ENCODE assay signal across 8 cellular contexts in the genomic region with DNA sequence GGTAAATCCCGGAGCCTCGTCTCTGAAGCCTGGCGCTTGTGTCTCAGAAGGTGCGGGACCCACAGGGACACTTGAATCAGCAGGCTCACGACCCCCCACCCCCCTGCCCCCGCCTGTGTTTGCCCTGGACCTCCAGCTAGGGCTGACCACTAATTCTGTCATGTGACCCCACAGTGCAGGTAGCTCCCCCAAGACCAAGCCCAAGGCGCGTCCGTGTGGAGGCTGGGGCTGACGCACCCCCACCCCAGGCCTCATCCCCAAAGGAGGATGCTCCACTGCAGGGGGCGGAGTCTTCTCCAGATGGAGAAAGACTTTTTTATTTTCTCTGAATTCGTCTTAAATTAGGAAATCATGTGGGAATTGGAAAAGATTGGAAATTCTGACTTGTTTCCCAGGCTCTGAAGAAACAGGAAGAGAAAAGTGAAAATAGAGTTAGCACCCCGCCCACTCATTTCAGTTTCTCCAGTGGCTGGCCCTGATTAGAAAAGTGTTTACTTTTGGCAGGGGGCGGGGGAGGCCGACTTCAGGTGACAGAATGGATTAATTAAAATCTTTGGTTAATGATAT. TPM values are rescaled to one million over a fixed set of nuclear protein-coding genes. Genes with fewer than 3 reads are reported as not detected.
A peak's percentile ranks its signal among the peaks of the same experiment; 100 is the strongest.
DNase-seq lines count a peak whose midpoint lies in the region; ATAC-seq and TF ChIP-seq lines count a peak whose summit lies in the region.

No MANE protein-coding gene starts in this region.

- H3K4me3 ChIP-seq in ACC112 (ENCODE audit: low read depth, low read length) (peak overlapping the region; percentile 95), HL-60 (replicated peaks; ENCODE audit: insufficient read depth, low read length) (peak overlapping the region; percentile 54)

- H2AFZ ChIP-seq in ACC112 (ENCODE audit: low read length, unreplicated experiment), result peak overlapping the region; percentile 60

- peaks cover 12% of the 10 kb centered on the region; the same call in 1 of the 2 replicates for H3K36me3 ChIP-seq in ACC112 (ENCODE audit: insufficient read depth, low read length)

- TF ChIP-seq POLR2A in GM18505 (IDR thresholded peaks at IDR 0.05; ENCODE audit: borderline replicate concordance, extremely low read depth, insufficient read depth, insufficient read length), result no peak

- H3K9me3 Mint-ChIP-seq in mesothelial cell of epicardium, result no peaks in the 10 kb centered on the region

- peak overlapping the region; percentile 97 for H3K27ac Mint-ChIP-seq in mesothelial cell of epicardium

- H3K27me3 Mint-ChIP-seq in mesothelial cell of epicardium (ENCODE audit: low read depth), result no peaks in the 10 kb centered on the region

- H3K27ac ChIP-seq in ACC112 (ENCODE audit: low read depth, low read length) (peak overlapping the region; percentile 96), HL-60 (replicated peaks) (peak overlapping the region; percentile 95), epithelial cell of prostate (peak overlapping the region; percentile 96), substantia nigra (ENCODE audit: low read depth, low read length, poor library complexity, severe bottlenecking) (peak overlapping the region; percentile 99)

- TF ChIP-seq CTCF in HL-60 (IDR thresholded peaks at IDR 0.05; ENCODE audit: insufficient read depth, low read length) (no peak), mesothelial cell of epicardium (IDR thresholded peaks at IDR 0.05; ENCODE audit: unreplicated experiment) (no peak)

- peaks cover 7% of the 10 kb centered on the region for H3K4me1 Mint-ChIP-seq in mesothelial cell of epicardium

- peaks cover 16% of the 10 kb centered on the region for H3K36me3 Mint-ChIP-seq in mesothelial cell of epicardium

- ATAC-seq in GM18505 (IDR thresholded peaks at IDR 0.05; ENCODE audit: unreplicated experiment), result peak; percentile 23
- ATAC-seq in HG02885 (IDR thresholded peaks at IDR 0.05; ENCODE audit: poor library complexity, unreplicated experiment), result no peak

- peaks cover 25% of the 10 kb centered on the region for H3K79me2 ChIP-seq in ACC112 (ENCODE audit: control insufficient read depth, insufficient read depth, low read length, unreplicated experiment)

- DNase-seq in HL-60 (ENCODE audit: low read depth in 1 of 2, low spot score in 1 of 2) (no peak), epithelial cell of prostate (ENCODE audit: low read depth, low spot score) (no peak), mesothelial cell of epicardium (ENCODE audit: low spot score in 2 of 2, unreplicated experiment in 2 of 2) (no peak), substantia nigra (lab: John Stamatoyannopoulos, UW) (peak in 27 of 49 donors; percentile 53 to 84 (median 66))
- peak; percentile 39 to 43 for DNase-seq in activated CD4-positive, alpha-beta T cell treated with anti-CD3 and anti-CD28 coated beads, Interleukin-2, amount 50 U/mL, for 4 hours

- H3K4me1 ChIP-seq in ACC112 (ENCODE audit: control insufficient read depth, insufficient read depth, low read length, unreplicated experiment), result peaks cover 6% of the 10 kb centered on the region

- peak overlapping the region; percentile 83 for H3K4me3 Mint-ChIP-seq in mesothelial cell of epicardium

- H3K27me3 ChIP-seq in ACC112 (ENCODE audit: insufficient read depth, low read length), result no peaks in the 10 kb centered on the region
- H3K27me3 ChIP-seq in HL-60 (ENCODE audit: insufficient read depth, poor library complexity, severe bottlenecking), result no peaks in the 10 kb centered on the region

RNA-seq across cellular contexts. Expression of gene RELA, which starts 1.0 kb away (rescaled TPM):
- total RNA-seq in mesothelial cell of epicardium, result 95.6 to 98.8 TPM (median 96.8 TPM) in 3 replicates

RNA-seq across cellular contexts. Expression of gene SIPA1, which starts 25.8 kb away (rescaled TPM):
- total RNA-seq in mesothelial cell of epicardium, result 37.1 to 42.9 TPM (median 37.5 TPM) in 3 replicates

RNA-seq across cellular contexts. Expression of gene PCNX3, which starts 48.1 kb away (rescaled TPM):
- 59.0 to 61.8 TPM (median 61.3 TPM) in 3 replicates for total RNA-seq in mesothelial cell of epicardium

RNA-seq across cellular contexts. Expression of gene KAT5, which starts 48.3 kb away (rescaled TPM):
- total RNA-seq in mesothelial cell of epicardium, result 72.0 to 77.8 TPM (median 77.1 TPM) in 3 replicates

RNA-seq across cellular contexts. Expression of gene MAP3K11, which starts 49.7 kb away (rescaled TPM):
- 46.8 to 52.0 TPM (median 47.5 TPM) in 3 replicates for total RNA-seq in mesothelial cell of epicardium

Comparison
In these comparisons a context has a peak if more than half of its experiments do, and no peak if none do; other contexts are left out.
1. DNase-seq: peak in activated CD4-positive, alpha-beta T cell treated with anti-CD3 and anti-CD28 coated beads, Interleukin-2, amount 50 U/mL, for 4 hours (2 of 2) and substantia nigra (27 of 49); none in HL-60 (0 of 2), epithelial cell of prostate (single experiment) and mesothelial cell of epicardium (0 of 2).
2. Peak in every context shown above with its lines, with median percentiles within 50 percentile points of each other: H3K27ac ChIP-seq.